Comparison of ENCODE assay signal across 11 cellular contexts in genomic region chr19:6774821-6775707, GRCh38. TPM values are rescaled to one million over a fixed set of nuclear protein-coding genes. Genes with fewer than 3 reads are reported as not detected.
DNase-seq lines count a peak whose midpoint lies in the region; ATAC-seq and TF ChIP-seq lines count a peak whose summit lies in the region.
"Had no signal": no experiment of that assay in that cellular context is flagged by ENCODE, and none has a peak within 500 bp of the region (broad histone marks: within the 10 kb centered on the region; RNA-seq: fewer than 3 reads in every experiment).

No MANE protein-coding gene starts in this region.

- DNase-seq in AG10803 (ENCODE audit: low read depth) (peak; percentile 25), D341Med (ENCODE audit: low spot score) (peak; percentile 83), NCI-H446 treated with DMSO at 0.1 percent for 48 hours (lab: John Stamatoyannopoulos, UW) (peak; percentile 33), dedifferentiated amniotic fluid mesenchymal stem cell (ENCODE audit: extremely low spot score) (no peak), left lobe of liver (ENCODE audit: low spot score) (no peak)
- DNase-seq in activated naive CD8-positive, alpha-beta T cell treated with anti-CD3 and anti-CD28 coated beads, Interleukin-2, amount 50 U/mL, for 24 hours: no peak
- DNase-seq: activated gamma-delta T cell, HFFc6, NCI-H2081 had no signal

- no peaks in the 10 kb centered on the region for H3K27me3 Mint-ChIP-seq in activated naive CD8-positive, alpha-beta T cell treated with anti-CD3 and anti-CD28 coated beads, Interleukin-2, amount 50 U/mL, for 24 hours

- ATAC-seq in activated naive CD8-positive, alpha-beta T cell treated with anti-CD3 and anti-CD28 coated beads, Interleukin-2, amount 50 U/mL, for 24 hours: no peak
- ATAC-seq in GM18498 (IDR thresholded peaks at IDR 0.05; ENCODE audit: unreplicated experiment) (no peak), HG02981 (IDR thresholded peaks at IDR 0.05; ENCODE audit: unreplicated experiment) (no peak), left lobe of liver (no peak)

- peaks cover 61% of the 10 kb centered on the region for H3K4me1 Mint-ChIP-seq in activated naive CD8-positive, alpha-beta T cell treated with anti-CD3 and anti-CD28 coated beads, Interleukin-2, amount 50 U/mL, for 24 hours

- no peak overlapping the region for H3K4me3 ChIP-seq in AG10803 (ENCODE audit: low read length)

- H3K9me3 Mint-ChIP-seq in activated naive CD8-positive, alpha-beta T cell treated with anti-CD3 and anti-CD28 coated beads, Interleukin-2, amount 50 U/mL, for 24 hours: peaks cover 11% of the 10 kb centered on the region
- H3K9me3 Mint-ChIP-seq: HFFc6 had no signal

- TF ChIP-seq CTCF in AG10803 (conservative IDR thresholded peaks at IDR 0.05; ENCODE audit: low read length): no peak

- peaks cover 36% of the 10 kb centered on the region for H3K36me3 Mint-ChIP-seq in activated naive CD8-positive, alpha-beta T cell treated with anti-CD3 and anti-CD28 coated beads, Interleukin-2, amount 50 U/mL, for 24 hours (ENCODE audit: low read depth)

- peak overlapping the region; percentile 66 for H3K27ac Mint-ChIP-seq in activated naive CD8-positive, alpha-beta T cell treated with anti-CD3 and anti-CD28 coated beads, Interleukin-2, amount 50 U/mL, for 24 hours
- H3K27ac Mint-ChIP-seq: HFFc6 had no signal

- H3K4me3 Mint-ChIP-seq in activated naive CD8-positive, alpha-beta T cell treated with anti-CD3 and anti-CD28 coated beads, Interleukin-2, amount 50 U/mL, for 24 hours: peak overlapping the region; percentile 40
- H3K4me3 Mint-ChIP-seq: HFFc6 had no signal

RNA-seq across cellular contexts. Expression of gene VAV1, which starts 2.6 kb away (rescaled TPM):
- 3.1 TPM for total RNA-seq in left lobe of liver
- total RNA-seq: HFFc6 had no signal

RNA-seq across cellular contexts. Expression of gene SH2D3A, which starts 7.8 kb away (rescaled TPM):
- total RNA-seq in left lobe of liver: 1.1 TPM
- total RNA-seq: HFFc6 had no signal

RNA-seq across cellular contexts. Expression of gene TRIP10, which starts 35.6 kb away (rescaled TPM):
- total RNA-seq in left lobe of liver: 9.0 TPM

RNA-seq across cellular contexts. Expression of gene GPR108, which starts 37.7 kb away (rescaled TPM):
- 28.8 TPM for total RNA-seq in left lobe of liver

RNA-seq across cellular contexts. Expression of gene C3, which starts 54.6 kb away (rescaled TPM):
- total RNA-seq in left lobe of liver: 11,297 TPM

Comparison
In these comparisons a context has a peak if more than half of its experiments do, and no peak if none do; other contexts are left out.
1. DNase-seq: peak in AG10803 (single experiment), D341Med (single experiment) and NCI-H446 treated with DMSO at 0.1 percent for 48 hours (single experiment); none in activated naive CD8-positive, alpha-beta T cell treated with anti-CD3 and anti-CD28 coated beads, Interleukin-2, amount 50 U/mL, for 24 hours (single experiment), dedifferentiated amniotic fluid mesenchymal stem cell (single experiment) and left lobe of liver (single experiment).